ENCODE assay signal across 1 cellular context in genomic region chr2:224039080-224039769, GRCh38.
TF ChIP-seq lines count a peak whose summit lies in the region.

Gene SERPINE2 (minus strand): TSS chr2:224039286. CDS start chr2:224001900, 37,386 bp downstream.

TF ChIP-seq in HepG2, 621 proteins besides CTCF, POLR2A, EP300 and RAD21 (continued from another document and continues in another):
- TF ChIP-seq, protein P1, sequence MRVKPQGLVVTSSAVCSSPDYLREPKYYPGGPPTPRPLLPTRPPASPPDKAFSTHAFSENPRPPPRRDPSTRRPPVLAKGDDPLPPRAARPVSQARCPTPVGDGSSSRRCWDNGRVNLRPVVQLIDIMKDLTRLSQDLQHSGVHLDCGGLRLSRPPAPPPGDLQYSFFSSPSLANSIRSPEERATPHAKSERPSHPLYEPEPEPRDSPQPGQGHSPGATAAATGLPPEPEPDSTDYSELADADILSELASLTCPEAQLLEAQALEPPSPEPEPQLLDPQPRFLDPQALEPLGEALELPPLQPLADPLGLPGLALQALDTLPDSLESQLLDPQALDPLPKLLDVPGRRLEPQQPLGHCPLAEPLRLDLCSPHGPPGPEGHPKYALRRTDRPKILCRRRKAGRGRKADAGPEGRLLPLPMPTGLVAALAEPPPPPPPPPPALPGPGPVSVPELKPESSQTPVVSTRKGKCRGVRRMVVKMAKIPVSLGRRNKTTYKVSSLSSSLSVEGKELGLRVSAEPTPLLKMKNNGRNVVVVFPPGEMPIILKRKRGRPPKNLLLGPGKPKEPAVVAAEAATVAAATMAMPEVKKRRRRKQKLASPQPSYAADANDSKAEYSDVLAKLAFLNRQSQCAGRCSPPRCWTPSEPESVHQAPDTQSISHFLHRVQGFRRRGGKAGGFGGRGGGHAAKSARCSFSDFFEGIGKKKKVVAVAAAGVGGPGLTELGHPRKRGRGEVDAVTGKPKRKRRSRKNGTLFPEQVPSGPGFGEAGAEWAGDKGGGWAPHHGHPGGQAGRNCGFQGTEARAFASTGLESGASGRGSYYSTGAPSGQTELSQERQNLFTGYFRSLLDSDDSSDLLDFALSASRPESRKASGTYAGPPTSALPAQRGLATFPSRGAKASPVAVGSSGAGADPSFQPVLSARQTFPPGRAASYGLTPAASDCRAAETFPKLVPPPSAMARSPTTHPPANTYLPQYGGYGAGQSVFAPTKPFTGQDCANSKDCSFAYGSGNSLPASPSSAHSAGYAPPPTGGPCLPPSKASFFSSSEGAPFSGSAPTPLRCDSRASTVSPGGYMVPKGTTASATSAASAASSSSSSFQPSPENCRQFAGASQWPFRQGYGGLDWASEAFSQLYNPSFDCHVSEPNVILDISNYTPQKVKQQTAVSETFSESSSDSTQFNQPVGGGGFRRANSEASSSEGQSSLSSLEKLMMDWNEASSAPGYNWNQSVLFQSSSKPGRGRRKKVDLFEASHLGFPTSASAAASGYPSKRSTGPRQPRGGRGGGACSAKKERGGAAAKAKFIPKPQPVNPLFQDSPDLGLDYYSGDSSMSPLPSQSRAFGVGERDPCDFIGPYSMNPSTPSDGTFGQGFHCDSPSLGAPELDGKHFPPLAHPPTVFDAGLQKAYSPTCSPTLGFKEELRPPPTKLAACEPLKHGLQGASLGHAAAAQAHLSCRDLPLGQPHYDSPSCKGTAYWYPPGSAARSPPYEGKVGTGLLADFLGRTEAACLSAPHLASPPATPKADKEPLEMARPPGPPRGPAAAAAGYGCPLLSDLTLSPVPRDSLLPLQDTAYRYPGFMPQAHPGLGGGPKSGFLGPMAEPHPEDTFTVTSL (CRISPR knock-in tag; IDR thresholded peaks at IDR 0.05; ENCODE audit: borderline replicate concordance), result no peak
- no peak for TF ChIP-seq NR2F2 (IDR thresholded peaks at IDR 0.05; ENCODE audit: borderline replicate concordance, low read depth)
- no peak for TF ChIP-seq ZNF577 (CRISPR knock-in tag; IDR thresholded peaks at IDR 0.05; ENCODE audit: borderline replicate concordance, low read depth)
- TF ChIP-seq ZNF282 (IDR thresholded peaks at IDR 0.05; ENCODE audit: partially characterized antibody), result no peak
- no peak for TF ChIP-seq ZNF790 (CRISPR knock-in tag; IDR thresholded peaks at IDR 0.05; ENCODE audit: borderline replicate concordance)
- TF ChIP-seq FUBP1 (CRISPR knock-in tag; IDR thresholded peaks at IDR 0.05; ENCODE audit: borderline replicate concordance), result no peak
- TF ChIP-seq ZNF557 (CRISPR knock-in tag; IDR thresholded peaks at IDR 0.05), result no peak
- TF ChIP-seq ZFP1 (CRISPR knock-in tag; IDR thresholded peaks at IDR 0.05), result no peak
- no peak for TF ChIP-seq ZNF362 (CRISPR knock-in tag; IDR thresholded peaks at IDR 0.05; ENCODE audit: borderline replicate concordance)
- TF ChIP-seq, protein P2, sequence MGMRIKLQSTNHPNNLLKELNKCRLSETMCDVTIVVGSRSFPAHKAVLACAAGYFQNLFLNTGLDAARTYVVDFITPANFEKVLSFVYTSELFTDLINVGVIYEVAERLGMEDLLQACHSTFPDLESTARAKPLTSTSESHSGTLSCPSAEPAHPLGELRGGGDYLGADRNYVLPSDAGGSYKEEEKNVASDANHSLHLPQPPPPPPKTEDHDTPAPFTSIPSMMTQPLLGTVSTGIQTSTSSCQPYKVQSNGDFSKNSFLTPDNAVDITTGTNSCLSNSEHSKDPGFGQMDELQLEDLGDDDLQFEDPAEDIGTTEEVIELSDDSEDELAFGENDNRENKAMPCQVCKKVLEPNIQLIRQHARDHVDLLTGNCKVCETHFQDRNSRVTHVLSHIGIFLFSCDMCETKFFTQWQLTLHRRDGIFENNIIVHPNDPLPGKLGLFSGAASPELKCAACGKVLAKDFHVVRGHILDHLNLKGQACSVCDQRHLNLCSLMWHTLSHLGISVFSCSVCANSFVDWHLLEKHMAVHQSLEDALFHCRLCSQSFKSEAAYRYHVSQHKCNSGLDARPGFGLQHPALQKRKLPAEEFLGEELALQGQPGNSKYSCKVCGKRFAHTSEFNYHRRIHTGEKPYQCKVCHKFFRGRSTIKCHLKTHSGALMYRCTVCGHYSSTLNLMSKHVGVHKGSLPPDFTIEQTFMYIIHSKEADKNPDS (CRISPR knock-in tag; IDR thresholded peaks at IDR 0.05), result no peak
- no peak for TF ChIP-seq ZNF232 (CRISPR knock-in tag; IDR thresholded peaks at IDR 0.05; ENCODE audit: borderline replicate concordance)
- TF ChIP-seq E2F1 (CRISPR knock-in tag; IDR thresholded peaks at IDR 0.05), result no peak
- no peak for TF ChIP-seq ZNF660 (CRISPR knock-in tag; IDR thresholded peaks at IDR 0.05; ENCODE audit: borderline replicate concordance, low read depth)
- no peak for TF ChIP-seq ZNF18 (CRISPR knock-in tag; IDR thresholded peaks at IDR 0.05; ENCODE audit: insufficient replicate concordance)
- TF ChIP-seq ZNF543 (CRISPR knock-in tag; IDR thresholded peaks at IDR 0.05), result no peak
- no peak for TF ChIP-seq ZNF768 (CRISPR knock-in tag; IDR thresholded peaks at IDR 0.05)
- no peak for TF ChIP-seq MXD3 (CRISPR knock-in tag; IDR thresholded peaks at IDR 0.05)
- TF ChIP-seq ZNF10 (CRISPR knock-in tag; IDR thresholded peaks at IDR 0.05; ENCODE audit: borderline replicate concordance, low read depth), result no peak
- TF ChIP-seq ERF (CRISPR knock-in tag; IDR thresholded peaks at IDR 0.05), result peak; percentile 53; the same call in 1 of the 2 replicates
- TF ChIP-seq, protein P3, sequence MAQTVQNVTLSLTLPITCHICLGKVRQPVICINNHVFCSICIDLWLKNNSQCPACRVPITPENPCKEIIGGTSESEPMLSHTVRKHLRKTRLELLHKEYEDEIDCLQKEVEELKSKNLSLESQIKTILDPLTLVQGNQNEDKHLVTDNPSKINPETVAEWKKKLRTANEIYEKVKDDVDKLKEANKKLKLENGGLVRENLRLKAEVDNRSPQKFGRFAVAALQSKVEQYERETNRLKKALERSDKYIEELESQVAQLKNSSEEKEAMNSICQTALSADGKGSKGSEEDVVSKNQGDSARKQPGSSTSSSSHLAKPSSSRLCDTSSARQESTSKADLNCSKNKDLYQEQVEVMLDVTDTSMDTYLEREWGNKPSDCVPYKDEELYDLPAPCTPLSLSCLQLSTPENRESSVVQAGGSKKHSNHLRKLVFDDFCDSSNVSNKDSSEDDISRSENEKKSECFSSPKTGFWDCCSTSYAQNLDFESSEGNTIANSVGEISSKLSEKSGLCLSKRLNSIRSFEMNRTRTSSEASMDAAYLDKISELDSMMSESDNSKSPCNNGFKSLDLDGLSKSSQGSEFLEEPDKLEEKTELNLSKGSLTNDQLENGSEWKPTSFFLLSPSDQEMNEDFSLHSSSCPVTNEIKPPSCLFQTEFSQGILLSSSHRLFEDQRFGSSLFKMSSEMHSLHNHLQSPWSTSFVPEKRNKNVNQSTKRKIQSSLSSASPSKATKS (CRISPR knock-in tag; IDR thresholded peaks at IDR 0.05), result no peak
- no peak for TF ChIP-seq ZNF441 (CRISPR knock-in tag; IDR thresholded peaks at IDR 0.05; ENCODE audit: borderline replicate concordance)
- no peak for TF ChIP-seq ZFYVE20 (CRISPR knock-in tag; IDR thresholded peaks at IDR 0.05; ENCODE audit: borderline replicate concordance, low read depth)
- TF ChIP-seq ELF3 (CRISPR knock-in tag; IDR thresholded peaks at IDR 0.05), result 0 out of 2 replicates have a peak, but pooled peaks have one; percentile 11
- TF ChIP-seq ONECUT2 (CRISPR knock-in tag; IDR thresholded peaks at IDR 0.05), result no peak
- TF ChIP-seq, protein P4, sequence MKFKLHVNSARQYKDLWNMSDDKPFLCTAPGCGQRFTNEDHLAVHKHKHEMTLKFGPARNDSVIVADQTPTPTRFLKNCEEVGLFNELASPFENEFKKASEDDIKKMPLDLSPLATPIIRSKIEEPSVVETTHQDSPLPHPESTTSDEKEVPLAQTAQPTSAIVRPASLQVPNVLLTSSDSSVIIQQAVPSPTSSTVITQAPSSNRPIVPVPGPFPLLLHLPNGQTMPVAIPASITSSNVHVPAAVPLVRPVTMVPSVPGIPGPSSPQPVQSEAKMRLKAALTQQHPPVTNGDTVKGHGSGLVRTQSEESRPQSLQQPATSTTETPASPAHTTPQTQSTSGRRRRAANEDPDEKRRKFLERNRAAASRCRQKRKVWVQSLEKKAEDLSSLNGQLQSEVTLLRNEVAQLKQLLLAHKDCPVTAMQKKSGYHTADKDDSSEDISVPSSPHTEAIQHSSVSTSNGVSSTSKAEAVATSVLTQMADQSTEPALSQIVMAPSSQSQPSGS (CRISPR knock-in tag; IDR thresholded peaks at IDR 0.05), result no peak
- TF ChIP-seq EEA1 (CRISPR knock-in tag; IDR thresholded peaks at IDR 0.05; ENCODE audit: borderline replicate concordance), result no peak
- TF ChIP-seq ZFP62 (CRISPR knock-in tag; IDR thresholded peaks at IDR 0.05), result no peak
- TF ChIP-seq ZNF460 (CRISPR knock-in tag; IDR thresholded peaks at IDR 0.05; ENCODE audit: borderline replicate concordance), result no peak
- no peak for TF ChIP-seq ZBTB14 (CRISPR knock-in tag; IDR thresholded peaks at IDR 0.05)
- no peak for TF ChIP-seq ZNF580 (CRISPR knock-in tag; IDR thresholded peaks at IDR 0.05; ENCODE audit: borderline replicate concordance, low read depth)
- no peak for TF ChIP-seq CHD4 (IDR thresholded peaks at IDR 0.05; ENCODE audit: borderline replicate concordance, low read length)
- TF ChIP-seq ZNF792 (CRISPR knock-in tag; IDR thresholded peaks at IDR 0.05), result no peak
- TF ChIP-seq MBD4 (IDR thresholded peaks at IDR 0.05; ENCODE audit: borderline replicate concordance, low read length), result no peak
- TF ChIP-seq ZNF564 (CRISPR knock-in tag; IDR thresholded peaks at IDR 0.05), result no peak
- no peak for TF ChIP-seq NFE2 (CRISPR knock-in tag; IDR thresholded peaks at IDR 0.05)
- TF ChIP-seq TOE1 (CRISPR knock-in tag; IDR thresholded peaks at IDR 0.05), result no peak
- no peak for TF ChIP-seq GATAD1 (CRISPR knock-in tag; IDR thresholded peaks at IDR 0.05)
- TF ChIP-seq NKX3-1 (CRISPR knock-in tag; IDR thresholded peaks at IDR 0.05), result no peak
- no peak for TF ChIP-seq ZNF510 (CRISPR knock-in tag; IDR thresholded peaks at IDR 0.05; ENCODE audit: low read depth)
- no peak for TF ChIP-seq RFX1 (IDR thresholded peaks at IDR 0.05)
